In the genomic region with DNA sequence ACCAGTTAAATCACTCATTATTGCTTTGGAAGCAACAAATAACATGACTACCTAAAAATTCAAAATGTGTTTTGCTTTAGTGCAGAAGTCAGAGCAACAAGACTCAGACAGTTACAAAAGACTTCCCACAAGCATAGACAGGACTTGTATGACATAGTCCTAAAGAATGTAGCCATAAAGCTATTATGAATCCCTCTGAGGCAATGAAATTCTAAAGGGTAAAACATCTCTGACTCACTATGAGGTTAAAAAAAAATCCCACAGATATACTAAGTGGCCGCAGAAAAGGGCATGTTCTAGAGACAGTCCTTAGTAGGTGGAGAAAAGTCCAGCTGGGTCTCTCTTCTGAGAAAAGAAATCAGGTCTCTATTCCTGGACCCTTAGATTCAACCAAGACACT, we compare ENCODE assay signal across 1 cellular context.
TF ChIP-seq lines count a peak whose summit lies in the region.

No MANE protein-coding gene starts in this region.

TF ChIP-seq in GM23338, 12 proteins besides CTCF, POLR2A, EP300 and RAD21:
- TF ChIP-seq, protein P1, sequence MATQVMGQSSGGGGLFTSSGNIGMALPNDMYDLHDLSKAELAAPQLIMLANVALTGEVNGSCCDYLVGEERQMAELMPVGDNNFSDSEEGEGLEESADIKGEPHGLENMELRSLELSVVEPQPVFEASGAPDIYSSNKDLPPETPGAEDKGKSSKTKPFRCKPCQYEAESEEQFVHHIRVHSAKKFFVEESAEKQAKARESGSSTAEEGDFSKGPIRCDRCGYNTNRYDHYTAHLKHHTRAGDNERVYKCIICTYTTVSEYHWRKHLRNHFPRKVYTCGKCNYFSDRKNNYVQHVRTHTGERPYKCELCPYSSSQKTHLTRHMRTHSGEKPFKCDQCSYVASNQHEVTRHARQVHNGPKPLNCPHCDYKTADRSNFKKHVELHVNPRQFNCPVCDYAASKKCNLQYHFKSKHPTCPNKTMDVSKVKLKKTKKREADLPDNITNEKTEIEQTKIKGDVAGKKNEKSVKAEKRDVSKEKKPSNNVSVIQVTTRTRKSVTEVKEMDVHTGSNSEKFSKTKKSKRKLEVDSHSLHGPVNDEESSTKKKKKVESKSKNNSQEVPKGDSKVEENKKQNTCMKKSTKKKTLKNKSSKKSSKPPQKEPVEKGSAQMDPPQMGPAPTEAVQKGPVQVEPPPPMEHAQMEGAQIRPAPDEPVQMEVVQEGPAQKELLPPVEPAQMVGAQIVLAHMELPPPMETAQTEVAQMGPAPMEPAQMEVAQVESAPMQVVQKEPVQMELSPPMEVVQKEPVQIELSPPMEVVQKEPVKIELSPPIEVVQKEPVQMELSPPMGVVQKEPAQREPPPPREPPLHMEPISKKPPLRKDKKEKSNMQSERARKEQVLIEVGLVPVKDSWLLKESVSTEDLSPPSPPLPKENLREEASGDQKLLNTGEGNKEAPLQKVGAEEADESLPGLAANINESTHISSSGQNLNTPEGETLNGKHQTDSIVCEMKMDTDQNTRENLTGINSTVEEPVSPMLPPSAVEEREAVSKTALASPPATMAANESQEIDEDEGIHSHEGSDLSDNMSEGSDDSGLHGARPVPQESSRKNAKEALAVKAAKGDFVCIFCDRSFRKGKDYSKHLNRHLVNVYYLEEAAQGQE (IDR thresholded peaks at IDR 0.05; ENCODE audit: unreplicated experiment), result no peak
- TF ChIP-seq CREB1 (CRISPR knock-in tag; IDR thresholded peaks at IDR 0.05; ENCODE audit: low read depth) (no peak), POLR2AphosphoS5 (IDR thresholded peaks at IDR 0.05; ENCODE audit: low read depth) (no peak), STAT1 (IDR thresholded peaks at IDR 0.05; ENCODE audit: unreplicated experiment) (no peak), JUNB (IDR thresholded peaks at IDR 0.05; ENCODE audit: unreplicated experiment) (no peak), ZNF331 (CRISPR knock-in tag; IDR thresholded peaks at IDR 0.05; ENCODE audit: low read depth) (no peak), EZH2phosphoT487 (IDR thresholded peaks at IDR 0.05; ENCODE audit: unreplicated experiment) (no peak), ZNF114 (CRISPR knock-in tag; IDR thresholded peaks at IDR 0.05) (no peak), EZH2 (IDR thresholded peaks at IDR 0.05; ENCODE audit: low read depth, unreplicated experiment) (no peak), NANOG (IDR thresholded peaks at IDR 0.05; ENCODE audit: borderline replicate concordance) (no peak)
- TF ChIP-seq, protein P2, sequence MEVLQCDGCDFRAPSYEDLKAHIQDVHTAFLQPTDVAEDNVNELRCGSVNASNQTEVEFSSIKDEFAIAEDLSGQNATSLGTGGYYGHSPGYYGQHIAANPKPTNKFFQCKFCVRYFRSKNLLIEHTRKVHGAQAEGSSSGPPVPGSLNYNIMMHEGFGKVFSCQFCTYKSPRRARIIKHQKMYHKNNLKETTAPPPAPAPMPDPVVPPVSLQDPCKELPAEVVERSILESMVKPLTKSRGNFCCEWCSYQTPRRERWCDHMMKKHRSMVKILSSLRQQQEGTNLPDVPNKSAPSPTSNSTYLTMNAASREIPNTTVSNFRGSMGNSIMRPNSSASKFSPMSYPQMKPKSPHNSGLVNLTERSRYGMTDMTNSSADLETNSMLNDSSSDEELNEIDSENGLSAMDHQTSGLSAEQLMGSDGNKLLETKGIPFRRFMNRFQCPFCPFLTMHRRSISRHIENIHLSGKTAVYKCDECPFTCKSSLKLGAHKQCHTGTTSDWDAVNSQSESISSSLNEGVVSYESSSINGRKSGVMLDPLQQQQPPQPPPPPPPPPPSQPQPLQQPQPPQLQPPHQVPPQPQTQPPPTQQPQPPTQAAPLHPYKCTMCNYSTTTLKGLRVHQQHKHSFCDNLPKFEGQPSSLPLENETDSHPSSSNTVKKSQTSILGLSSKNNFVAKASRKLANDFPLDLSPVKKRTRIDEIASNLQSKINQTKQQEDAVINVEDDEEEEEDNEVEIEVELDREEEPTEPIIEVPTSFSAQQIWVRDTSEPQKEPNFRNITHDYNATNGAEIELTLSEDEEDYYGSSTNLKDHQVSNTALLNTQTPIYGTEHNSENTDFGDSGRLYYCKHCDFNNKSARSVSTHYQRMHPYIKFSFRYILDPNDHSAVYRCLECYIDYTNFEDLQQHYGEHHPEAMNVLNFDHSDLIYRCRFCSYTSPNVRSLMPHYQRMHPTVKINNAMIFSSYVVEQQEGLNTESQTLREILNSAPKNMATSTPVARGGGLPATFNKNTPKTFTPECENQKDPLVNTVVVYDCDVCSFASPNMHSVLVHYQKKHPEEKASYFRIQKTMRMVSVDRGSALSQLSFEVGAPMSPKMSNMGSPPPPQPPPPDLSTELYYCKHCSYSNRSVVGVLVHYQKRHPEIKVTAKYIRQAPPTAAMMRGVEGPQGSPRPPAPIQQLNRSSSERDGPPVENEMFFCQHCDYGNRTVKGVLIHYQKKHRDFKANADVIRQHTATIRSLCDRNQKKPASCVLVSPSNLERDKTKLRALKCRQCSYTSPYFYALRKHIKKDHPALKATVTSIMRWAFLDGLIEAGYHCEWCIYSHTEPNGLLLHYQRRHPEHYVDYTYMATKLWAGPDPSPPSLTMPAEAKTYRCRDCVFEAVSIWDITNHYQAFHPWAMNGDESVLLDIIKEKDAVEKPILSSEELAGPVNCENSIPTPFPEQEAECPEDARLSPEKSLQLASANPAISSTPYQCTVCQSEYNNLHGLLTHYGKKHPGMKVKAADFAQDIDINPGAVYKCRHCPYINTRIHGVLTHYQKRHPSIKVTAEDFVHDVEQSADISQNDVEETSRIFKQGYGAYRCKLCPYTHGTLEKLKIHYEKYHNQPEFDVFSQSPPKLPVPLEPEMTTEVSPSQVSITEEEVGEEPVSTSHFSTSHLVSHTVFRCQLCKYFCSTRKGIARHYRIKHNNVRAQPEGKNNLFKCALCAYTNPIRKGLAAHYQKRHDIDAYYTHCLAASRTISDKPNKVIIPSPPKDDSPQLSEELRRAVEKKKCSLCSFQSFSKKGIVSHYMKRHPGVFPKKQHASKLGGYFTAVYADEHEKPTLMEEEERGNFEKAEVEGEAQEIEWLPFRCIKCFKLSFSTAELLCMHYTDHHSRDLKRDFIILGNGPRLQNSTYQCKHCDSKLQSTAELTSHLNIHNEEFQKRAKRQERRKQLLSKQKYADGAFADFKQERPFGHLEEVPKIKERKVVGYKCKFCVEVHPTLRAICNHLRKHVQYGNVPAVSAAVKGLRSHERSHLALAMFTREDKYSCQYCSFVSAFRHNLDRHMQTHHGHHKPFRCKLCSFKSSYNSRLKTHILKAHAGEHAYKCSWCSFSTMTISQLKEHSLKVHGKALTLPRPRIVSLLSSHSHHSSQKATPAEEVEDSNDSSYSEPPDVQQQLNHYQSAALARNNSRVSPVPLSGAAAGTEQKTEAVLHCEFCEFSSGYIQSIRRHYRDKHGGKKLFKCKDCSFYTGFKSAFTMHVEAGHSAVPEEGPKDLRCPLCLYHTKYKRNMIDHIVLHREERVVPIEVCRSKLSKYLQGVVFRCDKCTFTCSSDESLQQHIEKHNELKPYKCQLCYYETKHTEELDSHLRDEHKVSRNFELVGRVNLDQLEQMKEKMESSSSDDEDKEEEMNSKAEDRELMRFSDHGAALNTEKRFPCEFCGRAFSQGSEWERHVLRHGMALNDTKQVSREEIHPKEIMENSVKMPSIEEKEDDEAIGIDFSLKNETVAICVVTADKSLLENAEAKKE (CRISPR knock-in tag; IDR thresholded peaks at IDR 0.05), result no peak
- TF ChIP-seq, protein P3, sequence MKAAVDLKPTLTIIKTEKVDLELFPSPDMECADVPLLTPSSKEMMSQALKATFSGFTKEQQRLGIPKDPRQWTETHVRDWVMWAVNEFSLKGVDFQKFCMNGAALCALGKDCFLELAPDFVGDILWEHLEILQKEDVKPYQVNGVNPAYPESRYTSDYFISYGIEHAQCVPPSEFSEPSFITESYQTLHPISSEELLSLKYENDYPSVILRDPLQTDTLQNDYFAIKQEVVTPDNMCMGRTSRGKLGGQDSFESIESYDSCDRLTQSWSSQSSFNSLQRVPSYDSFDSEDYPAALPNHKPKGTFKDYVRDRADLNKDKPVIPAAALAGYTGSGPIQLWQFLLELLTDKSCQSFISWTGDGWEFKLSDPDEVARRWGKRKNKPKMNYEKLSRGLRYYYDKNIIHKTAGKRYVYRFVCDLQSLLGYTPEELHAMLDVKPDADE (IDR thresholded peaks at IDR 0.05), result no peak
